ENCODE assay signal across 17 cellular contexts in the genomic region with DNA sequence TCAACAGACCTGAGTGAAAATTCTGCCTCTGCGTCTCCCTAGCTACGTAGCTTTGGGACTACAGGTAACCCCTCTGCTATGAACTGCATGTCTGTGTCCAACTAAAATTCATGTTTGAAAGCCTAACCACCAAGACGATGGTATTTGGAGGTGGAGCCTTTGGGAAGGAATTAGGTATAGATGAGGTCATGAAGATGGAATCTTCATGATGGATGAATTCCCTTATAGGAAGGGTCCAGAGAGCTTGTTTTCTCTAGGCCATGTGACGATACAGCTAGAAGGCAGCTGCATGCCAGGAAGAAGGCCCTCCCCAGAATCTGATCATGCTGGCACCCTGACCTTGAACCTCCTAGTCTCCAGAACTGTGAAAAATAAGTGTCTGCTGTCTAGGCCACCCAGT.
DNase-seq lines count a peak whose midpoint lies in the region; TF ChIP-seq lines count a peak whose summit lies in the region.
"Had no signal": no experiment of that assay in that cellular context is flagged by ENCODE, and none has a peak within 500 bp of the region (broad histone marks: within the 10 kb centered on the region; RNA-seq: fewer than 3 reads in every experiment).

No MANE protein-coding gene starts in this region.

- TF ChIP-seq POLR2A in esophagus squamous epithelium (IDR thresholded peaks at IDR 0.05) (no peak), testis (IDR thresholded peaks at IDR 0.05) (no peak)

- no peaks in the 10 kb centered on the region for H3K9me3 ChIP-seq in SK-N-SH
- H3K9me3 ChIP-seq in esophagus squamous epithelium: no peaks in the 10 kb centered on the region
- no peaks in the 10 kb centered on the region for H3K9me3 ChIP-seq in neural cell (ENCODE audit: low read length)
- H3K9me3 ChIP-seq in OCI-LY7 (ENCODE audit: low read length): no peaks in the 10 kb centered on the region
- no peaks in the 10 kb centered on the region for H3K9me3 ChIP-seq in testis
- H3K9me3 ChIP-seq: A549, BLaER1, Caco-2, gastrocnemius medialis had no signal

- H3K27me3 ChIP-seq in SK-N-SH (ENCODE audit: insufficient read depth): no peaks in the 10 kb centered on the region
- peaks cover 0 to 4% (median 0%) of the 10 kb centered on the region in 4 donors for H3K27me3 ChIP-seq in esophagus squamous epithelium
- H3K27me3 ChIP-seq in neural cell (ENCODE audit: insufficient read depth, low read depth, low read length): no peaks in the 10 kb centered on the region
- no peaks in the 10 kb centered on the region for H3K27me3 ChIP-seq in testis
- H3K27me3 ChIP-seq: BLaER1, gastrocnemius medialis had no signal

- no peaks in the 10 kb centered on the region for H4K20me1 ChIP-seq in SK-N-SH (ENCODE audit: insufficient read depth)
- H4K20me1 ChIP-seq in neural cell (ENCODE audit: insufficient read depth): no peaks in the 10 kb centered on the region
- H4K20me1 ChIP-seq in OCI-LY7 (ENCODE audit: insufficient read depth, low read length): no peaks in the 10 kb centered on the region
- H4K20me1 ChIP-seq: BLaER1 had no signal

- TF ChIP-seq EP300 in SK-N-SH (IDR thresholded peaks at IDR 0.05; ENCODE audit: borderline replicate concordance in 1 of 2, low read depth in 1 of 2, low read length in 1 of 2) (no peak; a peak in 1 of 4 replicates), neural cell (conservative IDR thresholded peaks at IDR 0.05; ENCODE audit: poor library complexity, severe bottlenecking) (no peak)

- CTCF ChIA-PET in SK-N-SH (lab: Yijun Ruan, JAX) (interaction anchor here (0.9 to 3.9 kb wide), 20 partner anchors 13 to 298 kb away, joined by 3 to 26 read pairs (median 5); a partner anchor contains a TSS), OCI-LY7 (lab: Charles Lee; ENCODE audit: unreplicated experiment) (no interaction called here)

- no TSS peak for BruUV-seq in OCI-LY7 (replicated peaks; lab: Mats Ljungman, UMichigan)

- H3K27ac ChIP-seq in SK-N-SH (ENCODE audit: low read depth in 2 of 2, low read length in 1 of 2): peak overlapping the region; percentile 86 to 98
- peak overlapping the region; percentile 1 to 61 (median 42) for H3K27ac ChIP-seq in esophagus squamous epithelium
- peak overlapping the region; percentile 17 for H3K27ac ChIP-seq in neural cell (ENCODE audit: low read length)
- H3K27ac ChIP-seq in OCI-LY7 (ENCODE audit: low read depth, low read length, poor library complexity, severe bottlenecking): no peak overlapping the region
- peak overlapping the region in 1 of 2 donors; percentile 10 for H3K27ac ChIP-seq in testis
- H3K27ac ChIP-seq: BLaER1, RWPE1 had no signal

- H3F3A ChIP-seq in SK-N-SH (replicated peaks; ENCODE audit: insufficient read depth) (peaks cover 15% of the 10 kb centered on the region), neural cell (ENCODE audit: insufficient read depth, low read length, poor library complexity, severe bottlenecking) (no peaks in the 10 kb centered on the region)

- intact Hi-C loops in esophagus squamous epithelium (cut with DNase I): no loop called here
- intact Hi-C loops in OCI-LY7 (cut with micrococcal nuclease; ENCODE audit: unreplicated experiment): no loop called here
- intact Hi-C loops in testis (cut with DNase I; ENCODE audit: low total_unique reads): no loop called here

- H3K9ac ChIP-seq in SK-N-SH (no peak overlapping the region; the same call in 1 of the 2 replicates), neural cell (ENCODE audit: low read length) (no peak overlapping the region)
- H3K9ac ChIP-seq: BLaER1 had no signal

- TF ChIP-seq RAD21 in SK-N-SH (IDR thresholded peaks at IDR 0.05; ENCODE audit: low read length): no peak
- TF ChIP-seq RAD21 in neural cell (conservative IDR thresholded peaks at IDR 0.05): no peak

- WGBS in SK-N-SH (ENCODE audit: low lambda C conversion rate): 37% methylated on average over 4 of the region's 4 CpGs
- WGBS in esophagus squamous epithelium, 2 donors: 73 to 76% methylated on average over 4 of the region's 4 CpGs
- 59 to 72% methylated on average over 4 of the region's 4 CpGs for WGBS in testis, 2 donors

- DNase-seq in AG10803 (ENCODE audit: low read depth) (peak; percentile 40), SK-N-SH (no peak), esophagus squamous epithelium (lab: John Stamatoyannopoulos, UW) (no peak), OCI-LY7 (ENCODE audit: low spot score) (no peak), testis (no peak), dedifferentiated amniotic fluid mesenchymal stem cell (ENCODE audit: extremely low spot score) (no peak)
- no peak for DNase-seq in activated CD4-positive, alpha-beta T cell treated with anti-CD3 and anti-CD28 coated beads for 4 hours
- DNase-seq: activated T-cell treated with anti-CD3 and anti-CD28 coated beads, Interleukin-2, amount 50 U/mL, for 72 hours; gastrocnemius medialis; HCEC 1CT; NCI-H2081; NCI-H510A had no signal

- H3K9me2 ChIP-seq in SK-N-SH (no peaks in the 10 kb centered on the region), neural cell (ENCODE audit: insufficient read depth, low read length) (no peaks in the 10 kb centered on the region), OCI-LY7 (ENCODE audit: insufficient read depth, low read length) (no peaks in the 10 kb centered on the region)

- TF ChIP-seq CTCF in AG10803 (conservative IDR thresholded peaks at IDR 0.05; ENCODE audit: low read length) (no peak), SK-N-SH (IDR thresholded peaks at IDR 0.05) (no peak), esophagus squamous epithelium (IDR thresholded peaks at IDR 0.05) (no peak), neural cell (IDR thresholded peaks at IDR 0.05; ENCODE audit: poor library complexity, severe bottlenecking) (no peak), OCI-LY7 (conservative IDR thresholded peaks at IDR 0.05; ENCODE audit: low read length) (no peak), testis (IDR thresholded peaks at IDR 0.05) (no peak)

- H3K36me3 ChIP-seq in SK-N-SH (replicated peaks in 1 of 2; ENCODE audit: control insufficient read depth in 1 of 2, insufficient read depth in 2 of 2, low read length in 1 of 2) (no peaks in the 10 kb centered on the region), esophagus squamous epithelium (no peaks in the 10 kb centered on the region), neural cell (ENCODE audit: insufficient read depth, low read length) (no peaks in the 10 kb centered on the region), OCI-LY7 (ENCODE audit: insufficient read depth, low read length) (no peaks in the 10 kb centered on the region), testis (ENCODE audit: low read depth, missing control alignments) (no peaks in the 10 kb centered on the region)
- H3K36me3 ChIP-seq: BLaER1, gastrocnemius medialis had no signal

- POLR2A ChIA-PET in SK-N-SH (lab: Yijun Ruan, JAX) (interaction anchor here (1.7 kb wide), 1 partner anchor 95 kb away, joined by 4 read pairs; no protein-coding TSS in a partner anchor), OCI-LY7 (lab: Charles Lee) (no interaction called here)

- H2AFZ ChIP-seq in SK-N-SH (ENCODE audit: low read depth): no peak overlapping the region
- no peak overlapping the region for H2AFZ ChIP-seq in neural cell (ENCODE audit: low read depth, low read length)
- no peak overlapping the region for H2AFZ ChIP-seq in OCI-LY7 (ENCODE audit: low read length)

- no peaks in the 10 kb centered on the region for H3K79me2 ChIP-seq in SK-N-SH (ENCODE audit: insufficient read depth)
- no peaks in the 10 kb centered on the region for H3K79me2 ChIP-seq in neural cell (replicated peaks; ENCODE audit: insufficient read depth, low read length)
- no peaks in the 10 kb centered on the region for H3K79me2 ChIP-seq in OCI-LY7 (ENCODE audit: insufficient read depth, low read depth, low read length)

- peak overlapping the region; percentile 50 for H3K4me2 ChIP-seq in SK-N-SH
- no peak overlapping the region for H3K4me2 ChIP-seq in neural cell (ENCODE audit: low read length)
- no peak overlapping the region for H3K4me2 ChIP-seq in OCI-LY7 (ENCODE audit: low read length)
- H3K4me2 ChIP-seq: A549, BLaER1 had no signal

- H3K4me3 ChIP-seq in AG10803 (ENCODE audit: low read length) (no peak overlapping the region), SK-N-SH (ENCODE audit: low read depth in 2 of 2, low read length in 1 of 2) (0 out of 4 replicates have a peak overlapping the region, but pooled peaks of 1 of the 2 experiments have one; percentile 1), esophagus squamous epithelium (no peak overlapping the region), neural cell (ENCODE audit: low read length) (no peak overlapping the region), OCI-LY7 (ENCODE audit: low read depth, low read length, poor library complexity, severe bottlenecking) (no peak overlapping the region), testis (no peak overlapping the region)
- H3K4me3 ChIP-seq: A549, BLaER1, gastrocnemius medialis had no signal

- H3K4me1 ChIP-seq in SK-N-SH (ENCODE audit: control insufficient read depth in 1 of 2, insufficient read depth in 2 of 2, low read depth in 1 of 2, low read length in 1 of 2): peaks cover 23 to 55% of the 10 kb centered on the region in 2 experiments
- H3K4me1 ChIP-seq in esophagus squamous epithelium: peaks cover 0 to 36% (median 3%) of the 10 kb centered on the region in 3 donors
- no peaks in the 10 kb centered on the region for H3K4me1 ChIP-seq in OCI-LY7 (ENCODE audit: insufficient read depth, low read length, poor library complexity, severe bottlenecking)
- H3K4me1 ChIP-seq in testis: peaks cover 4% of the 10 kb centered on the region
- H3K4me1 ChIP-seq: BLaER1, gastrocnemius medialis had no signal

TF ChIP-seq in SK-N-SH, 30 proteins besides CTCF, POLR2A, EP300 and RAD21 (continues in another document):
- TF ChIP-seq, protein P1, sequence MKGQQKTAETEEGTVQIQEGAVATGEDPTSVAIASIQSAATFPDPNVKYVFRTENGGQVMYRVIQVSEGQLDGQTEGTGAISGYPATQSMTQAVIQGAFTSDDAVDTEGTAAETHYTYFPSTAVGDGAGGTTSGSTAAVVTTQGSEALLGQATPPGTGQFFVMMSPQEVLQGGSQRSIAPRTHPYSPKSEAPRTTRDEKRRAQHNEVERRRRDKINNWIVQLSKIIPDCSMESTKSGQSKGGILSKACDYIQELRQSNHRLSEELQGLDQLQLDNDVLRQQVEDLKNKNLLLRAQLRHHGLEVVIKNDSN (IDR thresholded peaks at IDR 0.05; ENCODE audit: borderline replicate concordance, low read depth): peak; percentile 66; the same call in 1 of the 2 replicates

TF ChIP-seq in neural cell, 6 proteins besides CTCF, POLR2A, EP300 and RAD21 (continues in another document):
- no peak for TF ChIP-seq MXI1 (conservative IDR thresholded peaks at IDR 0.05; ENCODE audit: poor library complexity, severe bottlenecking)
- no peak for TF ChIP-seq TAF1 (IDR thresholded peaks at IDR 0.05; ENCODE audit: low read depth)
